In the genomic region with DNA sequence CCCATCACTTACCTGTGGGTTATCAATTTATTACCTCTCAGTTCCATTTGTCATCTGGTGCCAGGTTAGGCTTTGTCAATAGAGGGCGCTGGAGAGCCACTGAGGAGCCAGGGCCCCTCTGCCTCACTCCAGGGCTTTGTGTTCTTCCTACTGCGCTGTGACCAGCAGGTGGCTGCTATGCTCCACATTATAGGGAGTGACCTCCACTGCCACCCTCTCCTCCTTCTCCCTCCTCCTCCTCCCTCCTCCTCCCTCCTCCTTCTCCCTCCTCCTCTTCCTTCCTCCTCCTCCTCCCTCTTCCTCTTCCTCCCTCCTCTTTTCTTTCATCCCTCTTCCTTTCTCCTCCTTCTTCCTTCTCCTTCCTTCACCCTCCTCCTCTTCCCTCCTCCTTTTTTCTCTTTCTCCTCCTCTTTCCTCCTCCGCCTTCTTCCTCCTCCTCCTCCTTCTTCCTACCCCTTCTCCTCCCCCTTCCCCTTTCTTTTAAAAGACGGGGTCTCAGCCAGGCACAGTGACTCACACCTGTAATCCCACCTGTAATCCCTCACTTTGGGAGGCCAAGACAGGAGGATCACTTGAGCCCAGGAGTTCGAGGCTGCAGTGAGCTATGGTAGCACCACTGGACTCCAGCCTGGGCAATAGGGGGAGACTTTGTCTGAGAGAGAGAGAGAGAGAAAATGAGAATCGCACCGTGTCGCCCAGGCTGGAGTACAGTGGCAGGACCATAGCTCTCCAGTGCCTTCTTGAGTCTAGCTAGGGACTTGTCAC, we compare ENCODE assay signal across 8 cellular contexts. TPM values are rescaled to one million over a fixed set of nuclear protein-coding genes. Genes with fewer than 3 reads are reported as not detected.
DNase-seq lines count a peak whose midpoint lies in the region; ATAC-seq and TF ChIP-seq lines count a peak whose summit lies in the region.

No MANE protein-coding gene starts in this region.

- no peaks in the 10 kb centered on the region for H3K27me3 Mint-ChIP-seq in Calu3 (ENCODE audit: unreplicated experiment)
- H3K27me3 Mint-ChIP-seq in naive thymus-derived CD8-positive, alpha-beta T cell: peaks cover 0 to 3% (median 0%) of the 10 kb centered on the region in 5 donors
- peaks cover 0 to 5% of the 10 kb centered on the region in 2 donors for H3K27me3 Mint-ChIP-seq in stimulated activated naive B cell treated with anti-CD40 and anti-IgM and Interleukin-4, amounts not matched to agents 10 μg/mL and 1 μg/mL and 100 μg/mL, for 72 hours

- no peaks in the 10 kb centered on the region; the same call in 1 of the 2 replicates for H3K27me3 ChIP-seq in OCI-LY1 (ENCODE audit: insufficient read depth, low read length)

- DNase-seq in Calu3 (peak; percentile 94), epithelial cell of proximal tubule (ENCODE audit: low read depth) (no peak)
- DNase-seq in Jurkat, Clone E6-1 (ENCODE audit: low read depth, low spot score): peak; percentile 80
- peak; percentile 78 for DNase-seq in activated CD8-positive, alpha-beta memory T cell treated with anti-CD3 and anti-CD28 coated beads, Interleukin-2, amount 50 U/mL, for 1 hour (ENCODE audit: extremely low read depth)
- peak; percentile 78 to 94 (median 88) for DNase-seq in naive thymus-derived CD8-positive, alpha-beta T cell
- peak; percentile 84 for DNase-seq in stimulated activated naive B cell treated with anti-CD40 and anti-IgM and Interleukin-4, amounts not matched to agents 10 μg/mL and 1 μg/mL and 100 μg/mL, for 72 hours

- H3K27ac Mint-ChIP-seq in Calu3 (ENCODE audit: unreplicated experiment): no peak overlapping the region
- H3K27ac Mint-ChIP-seq in naive thymus-derived CD8-positive, alpha-beta T cell: peak overlapping the region in 2 of 10 donors; percentile 28 to 48
- H3K27ac Mint-ChIP-seq in stimulated activated naive B cell treated with anti-CD40 and anti-IgM and Interleukin-4, amounts not matched to agents 10 μg/mL and 1 μg/mL and 100 μg/mL, for 72 hours: peak overlapping the region; percentile 67

- H3K4me3 ChIP-seq in Jurkat, Clone E6-1 (ENCODE audit: low read length): no peak overlapping the region
- H3K4me3 ChIP-seq in OCI-LY1 (ENCODE audit: low read depth, low read length, poor library complexity, severe bottlenecking) (no peak overlapping the region), epithelial cell of proximal tubule (ENCODE audit: low read depth, low read length) (no peak overlapping the region)

- H3K9ac ChIP-seq in OCI-LY1 (ENCODE audit: low read length): no peak overlapping the region

- H3K79me2 ChIP-seq in OCI-LY1 (ENCODE audit: insufficient read depth, low read length): no peaks in the 10 kb centered on the region

- no TSS peak for BruUV-seq in Calu3 (replicated peaks; lab: Mats Ljungman, UMichigan)

- no peaks in the 10 kb centered on the region for H3K9me2 ChIP-seq in OCI-LY1 (ENCODE audit: low read depth, low read length)

- TF ChIP-seq CTCF in Calu3 (IDR thresholded peaks at IDR 0.05; ENCODE audit: unreplicated experiment) (peak; percentile 99), OCI-LY1 (IDR thresholded peaks at IDR 0.05; ENCODE audit: low read length) (peak; percentile 97), epithelial cell of proximal tubule (conservative IDR thresholded peaks at IDR 0.05; ENCODE audit: low read depth, low read length) (peak; percentile 99)

- no peaks in the 10 kb centered on the region for H4K20me1 ChIP-seq in OCI-LY1 (ENCODE audit: insufficient read depth, low read length)

- no peak overlapping the region for H2AFZ ChIP-seq in OCI-LY1 (ENCODE audit: low read length)

- H3K4me3 Mint-ChIP-seq in Calu3 (ENCODE audit: low read depth, unreplicated experiment): no peak overlapping the region
- H3K4me3 Mint-ChIP-seq in naive thymus-derived CD8-positive, alpha-beta T cell: no peak overlapping the region
- no peak overlapping the region for H3K4me3 Mint-ChIP-seq in stimulated activated naive B cell treated with anti-CD40 and anti-IgM and Interleukin-4, amounts not matched to agents 10 μg/mL and 1 μg/mL and 100 μg/mL, for 72 hours

- no peaks in the 10 kb centered on the region for H3K9me3 ChIP-seq in OCI-LY1 (ENCODE audit: low read length)

- no peak overlapping the region for H3K4me2 ChIP-seq in OCI-LY1 (ENCODE audit: low read length)

- CTCF ChIA-PET in Calu3 (lab: Charles Lee): interaction anchor here (0.6 to 1.2 kb wide), 5 partner anchors 8 to 129 kb away, joined by 3 to 7 read pairs (median 4); no protein-coding TSS in a partner anchor

- H3K4me1 Mint-ChIP-seq in Calu3 (ENCODE audit: low read depth, unreplicated experiment): peaks cover 8% of the 10 kb centered on the region
- H3K4me1 Mint-ChIP-seq in naive thymus-derived CD8-positive, alpha-beta T cell: no peaks in the 10 kb centered on the region
- peaks cover 11 to 19% of the 10 kb centered on the region in 2 donors for H3K4me1 Mint-ChIP-seq in stimulated activated naive B cell treated with anti-CD40 and anti-IgM and Interleukin-4, amounts not matched to agents 10 μg/mL and 1 μg/mL and 100 μg/mL, for 72 hours

- H3K27ac ChIP-seq in OCI-LY1 (ENCODE audit: low read depth, low read length, poor library complexity, severe bottlenecking): no peak overlapping the region

- ATAC-seq in GM21526 (IDR thresholded peaks at IDR 0.05; ENCODE audit: low FRiP score, unreplicated experiment): peak; percentile 70
- peak; percentile 100 for ATAC-seq in naive thymus-derived CD8-positive, alpha-beta T cell
- ATAC-seq in stimulated activated naive B cell treated with anti-CD40 and anti-IgM and Interleukin-4, amounts not matched to agents 10 μg/mL and 1 μg/mL and 100 μg/mL, for 72 hours (replicated peaks): peak; percentile 96 to 99

- H3K36me3 Mint-ChIP-seq in Calu3 (ENCODE audit: insufficient read depth, unreplicated experiment): no peaks in the 10 kb centered on the region
- H3K36me3 Mint-ChIP-seq in naive thymus-derived CD8-positive, alpha-beta T cell: no peaks in the 10 kb centered on the region
- no peaks in the 10 kb centered on the region for H3K36me3 Mint-ChIP-seq in stimulated activated naive B cell treated with anti-CD40 and anti-IgM and Interleukin-4, amounts not matched to agents 10 μg/mL and 1 μg/mL and 100 μg/mL, for 72 hours

- no peaks in the 10 kb centered on the region for H3K36me3 ChIP-seq in OCI-LY1 (ENCODE audit: insufficient read depth, low read length)

- intact Hi-C loops in Calu3 (cut with micrococcal nuclease; ENCODE audit: unreplicated experiment): loop anchor here (1.0 to 5.0 kb wide), 4 partner anchors 23 to 237 kb away; no protein-coding TSS in a partner anchor

- POLR2A ChIA-PET in naive thymus-derived CD8-positive, alpha-beta T cell (lab: Charles Lee): interaction anchor here (2.0 kb wide), 1 partner anchor 21 kb away, joined by 13 read pairs; no protein-coding TSS in a partner anchor

- H3K4me1 ChIP-seq in OCI-LY1 (ENCODE audit: insufficient read depth, low read length, severe bottlenecking): no peaks in the 10 kb centered on the region

- no peaks in the 10 kb centered on the region for H3K9me3 Mint-ChIP-seq in Calu3 (ENCODE audit: low read depth, unreplicated experiment)
- H3K9me3 Mint-ChIP-seq in naive thymus-derived CD8-positive, alpha-beta T cell: no peaks in the 10 kb centered on the region
- H3K9me3 Mint-ChIP-seq in stimulated activated naive B cell treated with anti-CD40 and anti-IgM and Interleukin-4, amounts not matched to agents 10 μg/mL and 1 μg/mL and 100 μg/mL, for 72 hours: no peaks in the 10 kb centered on the region

- no peaks in the 10 kb centered on the region for H3F3A ChIP-seq in OCI-LY1 (ENCODE audit: insufficient read depth, low read length)

RNA-seq across cellular contexts. Expression of gene ZBTB32, which starts 10.3 kb away (rescaled TPM):
- total RNA-seq in Calu3 (2022) (not detected in 2 replicates), epithelial cell of proximal tubule (not detected in 2 replicates)
- not detected for polyA plus RNA-seq in Jurkat, Clone E6-1 (2012; ENCODE audit: insufficient read depth, insufficient read length)
- total RNA-seq in naive thymus-derived CD8-positive, alpha-beta T cell: under 1 TPM; 0.21 to 0.36 TPM
- under 1 TPM; 0.15 to 0.68 (median 0.43) TPM for polyA plus RNA-seq in naive thymus-derived CD8-positive, alpha-beta T cell

RNA-seq across cellular contexts. Expression of gene KMT2B, which starts 23.8 kb away (rescaled TPM):
- total RNA-seq in Calu3 (2022): 65.2 and 65.3 TPM in 2 replicates
- 39.4 TPM for polyA plus RNA-seq in Jurkat, Clone E6-1 (2012; ENCODE audit: insufficient read depth, insufficient read length)
- 7.4 and 20.2 TPM in 2 replicates for total RNA-seq in epithelial cell of proximal tubule
- 10 to 100 TPM; 73.9 to 79.2 TPM for total RNA-seq in naive thymus-derived CD8-positive, alpha-beta T cell
- polyA plus RNA-seq in naive thymus-derived CD8-positive, alpha-beta T cell: 1 to 10 TPM in 1 of 3 donors, under 1 TPM in 2; 0.60 to 2.8 (median 0.83) TPM

RNA-seq across cellular contexts. Expression of gene UPK1A, which starts 27.7 kb away (rescaled TPM):
- not detected in 2 replicates for total RNA-seq in Calu3 (2022)
- polyA plus RNA-seq in Jurkat, Clone E6-1 (2012; ENCODE audit: insufficient read depth, insufficient read length): not detected
- not detected in 2 replicates for total RNA-seq in epithelial cell of proximal tubule
- total RNA-seq in naive thymus-derived CD8-positive, alpha-beta T cell: not detected
- not detected for polyA plus RNA-seq in naive thymus-derived CD8-positive, alpha-beta T cell

RNA-seq across cellular contexts. Expression of gene COX6B1, which starts 45.9 kb away (rescaled TPM):
- total RNA-seq in Calu3 (2022) (488 and 497 TPM in 2 replicates), epithelial cell of proximal tubule (496 and 575 TPM in 2 replicates)
- polyA plus RNA-seq in Jurkat, Clone E6-1 (2012; ENCODE audit: insufficient read depth, insufficient read length): 626 TPM
- 100 to 1,000 TPM; 197 to 212 TPM for total RNA-seq in naive thymus-derived CD8-positive, alpha-beta T cell
- 100 to 1,000 TPM; 824 to 920 (median 852) TPM for polyA plus RNA-seq in naive thymus-derived CD8-positive, alpha-beta T cell

RNA-seq across cellular contexts. Expression of gene IGFLR1, which starts 48.2 kb away (rescaled TPM):
- total RNA-seq in Calu3 (2022): 9.2 and 9.9 TPM in 2 replicates
- polyA plus RNA-seq in Jurkat, Clone E6-1 (2012; ENCODE audit: insufficient read depth, insufficient read length): 9.3 TPM
- total RNA-seq in epithelial cell of proximal tubule: 7.9 and 15.3 TPM in 2 replicates
- 10 to 100 TPM; 79.8 to 82.5 TPM for total RNA-seq in naive thymus-derived CD8-positive, alpha-beta T cell
- 10 to 100 TPM; 70.2 to 92.7 (median 92.6) TPM for polyA plus RNA-seq in naive thymus-derived CD8-positive, alpha-beta T cell
